ENCODE assay signal across 38 cellular contexts in the genomic region with DNA sequence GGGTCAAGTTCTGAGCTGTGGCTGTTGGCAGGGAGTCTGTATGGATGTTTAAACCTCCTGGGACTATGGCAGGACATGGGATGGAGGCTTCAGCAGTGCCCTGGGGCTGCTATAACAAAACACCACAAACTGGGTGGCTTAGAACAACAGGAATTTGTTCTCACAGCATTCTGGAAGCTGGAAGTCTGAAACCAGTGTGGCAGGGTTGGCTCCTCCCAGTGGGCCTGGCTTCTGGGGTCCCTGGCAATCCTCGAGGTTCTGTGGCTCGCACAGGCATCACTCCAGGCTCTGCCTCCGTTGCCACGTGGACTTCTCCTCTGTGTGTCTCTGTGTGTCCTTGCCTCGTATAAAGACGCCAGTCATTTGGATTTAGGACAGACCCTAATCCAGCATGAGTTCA. TPM values are rescaled to one million over a fixed set of nuclear protein-coding genes. Genes with fewer than 3 reads are reported as not detected.
"Had no signal": no experiment of that assay in that cellular context is flagged by ENCODE, and none has a peak within 500 bp of the region (broad histone marks: within the 10 kb centered on the region; RNA-seq: fewer than 3 reads in every experiment).

No MANE protein-coding gene starts in this region.

- ATAC-seq: activated CD4-positive, alpha-beta T cell treated with anti-CD3 and anti-CD28 coated beads for 36 hours; activated CD8-positive, alpha-beta memory T cell treated with anti-CD3 and anti-CD28 coated beads, Interleukin-2, amount 10 ng/mL, durations not matched to agents 7 days and 5 days; activated CD8-positive, alpha-beta T cell treated with anti-CD3 and anti-CD28 coated beads, Interleukin-2, amount 10 ng/mL, durations not matched to agents 7 days and 5 days; activated naive CD8-positive, alpha-beta T cell treated with anti-CD3 and anti-CD28 coated beads, Interleukin-2, amount 50 U/mL, for 24 hours; effector memory CD8-positive, alpha-beta T cell; gastrocnemius medialis; heart left ventricle; T-helper 17 cell had no signal

- H3K27ac ChIP-seq: adrenal gland, breast epithelium, cardiac muscle cell, epithelial cell of prostate, esophagus squamous epithelium, gastrocnemius medialis, heart left ventricle had no signal

- H3K4me3 ChIP-seq: adrenal gland, breast epithelium, cardiac muscle cell, esophagus squamous epithelium, gastrocnemius medialis, heart left ventricle had no signal

- H3K36me3 Mint-ChIP-seq: activated CD4-positive, alpha-beta memory T cell treated with anti-CD3 and anti-CD28 coated beads for 36 hours; activated CD8-positive, alpha-beta memory T cell treated with anti-CD3 and anti-CD28 coated beads, Interleukin-2, amount 10 ng/mL, durations not matched to agents 7 days and 5 days; activated naive CD4-positive, alpha-beta T cell treated with anti-CD3 and anti-CD28 coated beads, Interleukin-2, amount 50 U/mL, for 24 hours; activated naive CD8-positive, alpha-beta T cell treated with anti-CD3 and anti-CD28 coated beads for 36 hours; brain had no signal

- H3K27me3 Mint-ChIP-seq: activated CD4-positive, alpha-beta T cell treated with anti-CD3 and anti-CD28 coated beads, Interleukin-2, amount 10 ng/mL, durations not matched to agents 24 days and 14 days; activated CD8-positive, alpha-beta memory T cell treated with anti-CD3 and anti-CD28 coated beads, Interleukin-2, amount 10 ng/mL, durations not matched to agents 7 days and 5 days; central memory CD8-positive, alpha-beta T cell; effector memory CD8-positive, alpha-beta T cell; T-helper 17 cell had no signal

- DNase-seq: activated CD4-positive, alpha-beta memory T cell treated with anti-CD3 and anti-CD28 coated beads for 36 hours; activated CD4-positive, alpha-beta T cell treated with anti-CD3 and anti-CD28 coated beads for 36 hours; activated CD4-positive, alpha-beta T cell treated with anti-CD3 and anti-CD28 coated beads, Interleukin-2, amount 10 ng/mL, durations not matched to agents 24 days and 14 days; activated CD4-positive, CD25-positive, alpha-beta regulatory T cell; activated CD4-positive, CD25-positive, alpha-beta regulatory T cell treated with anti-CD3 and anti-CD28 coated beads, Interleukin-2, amount 50 U/mL, for 72 hours; activated CD8-positive, alpha-beta memory T cell treated with anti-CD3 and anti-CD28 coated beads, Interleukin-2, amount 10 ng/mL, durations not matched to agents 7 days and 5 days; activated CD8-positive, alpha-beta memory T cell treated with anti-CD3 and anti-CD28 coated beads, Interleukin-2, amount 50 U/mL, for 4 hours; activated CD8-positive, alpha-beta T cell treated with anti-CD3 and anti-CD28 coated beads, Interleukin-2, amount 10 ng/mL, durations not matched to agents 7 days and 5 days; activated effector memory CD4-positive, alpha-beta T cell treated with anti-CD3 and anti-CD28 coated beads, Interleukin-2, amount 50 U/mL, for 16 hours; activated naive CD4-positive, alpha-beta T cell treated with anti-CD3 and anti-CD28 coated beads for 36 hours; activated naive CD8-positive, alpha-beta T cell treated with anti-CD3 and anti-CD28 coated beads for 36 hours; activated naive CD8-positive, alpha-beta T cell treated with anti-CD3 and anti-CD28 coated beads, Interleukin-2, amount 50 U/mL, for 24 hours; activated T-cell treated with anti-CD3 and anti-CD28 coated beads, Interleukin-2, amount 50 U/mL, for 1 hour; activated T-cell treated with anti-CD3 and anti-CD28 coated beads, Interleukin-2, amount 50 U/mL, for 48 hours; adrenal gland; amygdala; cortex of kidney; dermis blood vessel endothelial cell; effector CD4-positive, alpha-beta T cell; effector memory CD8-positive, alpha-beta T cell; esophagus squamous epithelium; gastrocnemius medialis; glutamatergic neuron; heart left ventricle; SW 1271; T-helper 1 cell; T-helper 17 cell had no signal

- H3K36me3 ChIP-seq: adrenal gland, breast epithelium, cardiac muscle cell, esophagus squamous epithelium, gastrocnemius medialis, heart left ventricle had no signal

- H3K27me3 ChIP-seq: adrenal gland, gastrocnemius medialis had no signal

- H3K4me3 Mint-ChIP-seq: activated CD4-positive, alpha-beta memory T cell treated with anti-CD3 and anti-CD28 coated beads for 36 hours; activated CD4-positive, alpha-beta T cell treated with anti-CD3 and anti-CD28 coated beads for 36 hours; activated CD4-positive, alpha-beta T cell treated with anti-CD3 and anti-CD28 coated beads, Interleukin-2, amount 10 ng/mL, durations not matched to agents 24 days and 14 days; activated CD8-positive, alpha-beta memory T cell treated with anti-CD3 and anti-CD28 coated beads, Interleukin-2, amount 10 ng/mL, durations not matched to agents 7 days and 5 days; activated CD8-positive, alpha-beta T cell treated with anti-CD3 and anti-CD28 coated beads, Interleukin-2, amount 10 ng/mL, durations not matched to agents 7 days and 5 days; activated naive CD4-positive, alpha-beta T cell treated with anti-CD3 and anti-CD28 coated beads for 36 hours; activated naive CD4-positive, alpha-beta T cell treated with anti-CD3 and anti-CD28 coated beads, Interleukin-2, amount 50 U/mL, for 24 hours; activated naive CD8-positive, alpha-beta T cell treated with anti-CD3 and anti-CD28 coated beads for 36 hours; activated naive CD8-positive, alpha-beta T cell treated with anti-CD3 and anti-CD28 coated beads, Interleukin-2, amount 50 U/mL, for 24 hours; activated T-helper 1 cell treated with anti-CD3 and anti-CD28 coated beads, Interleukin-12 subunit alpha, Interleukin-12 subunit beta, Interleukin-2, Interleukin-4 antibody, amounts not matched to agents 30 ng/mL and 10 ng/mL and 1 ng/mL, durations not matched to agents 14 hours and 24 hours and 36 hours; brain; central memory CD8-positive, alpha-beta T cell; effector memory CD8-positive, alpha-beta T cell; T-helper 17 cell had no signal

- H3K27ac Mint-ChIP-seq: activated CD4-positive, alpha-beta memory T cell treated with anti-CD3 and anti-CD28 coated beads for 36 hours; activated CD4-positive, alpha-beta T cell treated with anti-CD3 and anti-CD28 coated beads for 36 hours; activated CD4-positive, alpha-beta T cell treated with anti-CD3 and anti-CD28 coated beads, Interleukin-2, amount 10 ng/mL, durations not matched to agents 24 days and 14 days; activated CD8-positive, alpha-beta memory T cell treated with anti-CD3 and anti-CD28 coated beads, Interleukin-2, amount 10 ng/mL, durations not matched to agents 7 days and 5 days; activated CD8-positive, alpha-beta T cell treated with anti-CD3 and anti-CD28 coated beads, Interleukin-2, amount 10 ng/mL, durations not matched to agents 7 days and 5 days; activated naive CD4-positive, alpha-beta T cell treated with anti-CD3 and anti-CD28 coated beads for 36 hours; activated naive CD4-positive, alpha-beta T cell treated with anti-CD3 and anti-CD28 coated beads, Interleukin-2, amount 50 U/mL, for 24 hours; activated naive CD8-positive, alpha-beta T cell treated with anti-CD3 and anti-CD28 coated beads for 36 hours; activated naive CD8-positive, alpha-beta T cell treated with anti-CD3 and anti-CD28 coated beads, Interleukin-2, amount 50 U/mL, for 24 hours; activated T-helper 1 cell treated with anti-CD3 and anti-CD28 coated beads, Interleukin-12 subunit alpha, Interleukin-12 subunit beta, Interleukin-2, Interleukin-4 antibody, amounts not matched to agents 30 ng/mL and 10 ng/mL and 1 ng/mL, durations not matched to agents 14 hours and 24 hours and 36 hours; activated T-helper 2 cell treated with anti-CD3 and anti-CD28 coated beads, Interferon-gamma antibody, Interleukin-2, Interleukin-4, amounts not matched to agents 10 μg/mL and 5 μg/mL and 100 μg/mL, durations not matched to agents 14 hours and 24 hours and 36 hours; brain; effector memory CD8-positive, alpha-beta T cell; T-helper 17 cell had no signal

- H3K4me1 ChIP-seq: adrenal gland, breast epithelium, gastrocnemius medialis, heart left ventricle had no signal

- H3K9me3 Mint-ChIP-seq: activated CD4-positive, alpha-beta memory T cell treated with anti-CD3 and anti-CD28 coated beads for 36 hours; activated naive CD4-positive, alpha-beta T cell treated with anti-CD3 and anti-CD28 coated beads, Interleukin-2, amount 50 U/mL, for 24 hours; activated T-helper 2 cell treated with anti-CD3 and anti-CD28 coated beads, Interferon-gamma antibody, Interleukin-2, Interleukin-4, amounts not matched to agents 10 μg/mL and 5 μg/mL and 100 μg/mL, durations not matched to agents 14 hours and 24 hours and 36 hours had no signal

- H3K4me1 Mint-ChIP-seq: activated CD4-positive, alpha-beta T cell treated with anti-CD3 and anti-CD28 coated beads for 36 hours; activated CD4-positive, alpha-beta T cell treated with anti-CD3 and anti-CD28 coated beads, Interleukin-2, amount 10 ng/mL, durations not matched to agents 24 days and 14 days; activated CD8-positive, alpha-beta memory T cell treated with anti-CD3 and anti-CD28 coated beads, Interleukin-2, amount 10 ng/mL, durations not matched to agents 7 days and 5 days; activated naive CD4-positive, alpha-beta T cell treated with anti-CD3 and anti-CD28 coated beads, Interleukin-2, amount 50 U/mL, for 24 hours; activated naive CD8-positive, alpha-beta T cell treated with anti-CD3 and anti-CD28 coated beads for 36 hours; activated naive CD8-positive, alpha-beta T cell treated with anti-CD3 and anti-CD28 coated beads, Interleukin-2, amount 50 U/mL, for 24 hours; brain; central memory CD8-positive, alpha-beta T cell; T-helper 17 cell had no signal

- H3K9me3 ChIP-seq: adrenal gland, gastrocnemius medialis had no signal

RNA-seq across cellular contexts. Expression of a gene that starts 39.9 kb away (rescaled TPM):
- total RNA-seq: activated CD4-positive, alpha-beta memory T cell treated with anti-CD3 and anti-CD28 coated beads for 36 hours; activated CD4-positive, alpha-beta T cell treated with anti-CD3 and anti-CD28 coated beads for 36 hours; activated CD4-positive, alpha-beta T cell treated with anti-CD3 and anti-CD28 coated beads, Interleukin-2, amount 10 ng/mL, durations not matched to agents 24 days and 14 days; activated CD8-positive, alpha-beta memory T cell treated with anti-CD3 and anti-CD28 coated beads for 36 hours; activated CD8-positive, alpha-beta memory T cell treated with anti-CD3 and anti-CD28 coated beads, Interleukin-2, amount 10 ng/mL, durations not matched to agents 7 days and 5 days; activated CD8-positive, alpha-beta T cell treated with anti-CD3 and anti-CD28 coated beads, Interleukin-2, amount 10 ng/mL, durations not matched to agents 7 days and 5 days; activated naive CD4-positive, alpha-beta T cell treated with anti-CD3 and anti-CD28 coated beads for 36 hours; activated naive CD8-positive, alpha-beta T cell treated with anti-CD3 and anti-CD28 coated beads for 36 hours; activated T-helper 1 cell treated with anti-CD3 and anti-CD28 coated beads, Interleukin-12 subunit alpha, Interleukin-12 subunit beta, Interleukin-2, Interleukin-4 antibody, amounts not matched to agents 30 ng/mL and 10 ng/mL and 1 ng/mL, durations not matched to agents 14 hours and 24 hours and 36 hours; activated T-helper 2 cell treated with anti-CD3 and anti-CD28 coated beads, Interferon-gamma antibody, Interleukin-2, Interleukin-4, amounts not matched to agents 10 μg/mL and 5 μg/mL and 100 μg/mL, durations not matched to agents 14 hours and 24 hours and 36 hours; endothelial cell of umbilical vein; fibroblast of villous mesenchyme; T-helper 17 cell had no signal
